In genomic region chr6:137768935-137769334, GRCh38 we compare ENCODE assay signal across 24 cellular contexts.
A peak's percentile ranks its signal among the peaks of the same experiment; 100 is the strongest.
DNase-seq lines count a peak whose midpoint lies in the region; ATAC-seq, FAIRE-seq and TF ChIP-seq lines count a peak whose summit lies in the region.
"Had no signal": no experiment of that assay in that cellular context is flagged by ENCODE, and none has a peak within 500 bp of the region (broad histone marks: within the 10 kb centered on the region; RNA-seq: fewer than 3 reads in every experiment).

No MANE protein-coding gene starts in this region.

- H3K4me1 ChIP-seq in breast epithelium: no peaks in the 10 kb centered on the region
- peaks cover 27% of the 10 kb centered on the region for H3K4me1 ChIP-seq in Karpas-422 (ENCODE audit: low read length)
- peaks cover 0 to 11% (median 3%) of the 10 kb centered on the region in 4 donors for H3K4me1 ChIP-seq in upper lobe of left lung
- H3K4me1 ChIP-seq: parathyroid adenoma had no signal

- TF ChIP-seq EP300 in upper lobe of left lung (IDR thresholded peaks at IDR 0.05): no peak

- BruUV-seq in MCF 10A (replicated peaks; lab: Mats Ljungman, UMichigan): no TSS peak

- CTCF ChIA-PET in MCF 10A (lab: Yijun Ruan, JAX): interaction anchor here (0.7 kb wide), 1 partner anchor 10 kb away, joined by 3 read pairs; no protein-coding TSS in a partner anchor

- intact Hi-C loops in MCF 10A (cut with micrococcal nuclease): no loop called here
- intact Hi-C loops in breast epithelium (cut with DNase I; ENCODE audit: low total_unique reads): no loop called here

- H3K4me3 Mint-ChIP-seq in MCF 10A (ENCODE audit: unreplicated experiment): no peak overlapping the region
- H3K4me3 Mint-ChIP-seq: memory B cell had no signal

- H2AFZ ChIP-seq in Karpas-422 (ENCODE audit: low read length): peak overlapping the region; percentile 72; the same call in 1 of the 2 replicates
- H2AFZ ChIP-seq: parathyroid adenoma had no signal

- H3K4me1 Mint-ChIP-seq in MCF 10A (ENCODE audit: insufficient read depth, unreplicated experiment): peaks cover 26% of the 10 kb centered on the region

- no peaks in the 10 kb centered on the region for H3K9me3 Mint-ChIP-seq in MCF 10A (ENCODE audit: unreplicated experiment)
- H3K9me3 Mint-ChIP-seq: CD8-positive, alpha-beta T cell; memory B cell; stimulated activated naive B cell treated with anti-CD40 and anti-IgM and Interleukin-4, amounts not matched to agents 10 μg/mL and 1 μg/mL and 100 μg/mL, for 72 hours had no signal

- POLR2A ChIA-PET in MCF 10A (lab: Yijun Ruan, JAX): interaction anchor here (0.6 kb wide), 1 partner anchor 28 kb away, joined by 3 read pairs; no protein-coding TSS in a partner anchor

- H3K9me2 ChIP-seq in Karpas-422 (replicated peaks; ENCODE audit: insufficient read depth, low read length): no peaks in the 10 kb centered on the region

- H3K27ac Mint-ChIP-seq in MCF 10A (ENCODE audit: low read depth, unreplicated experiment): peak overlapping the region; percentile 85
- H3K27ac Mint-ChIP-seq: memory B cell had no signal

- 92 to 94% methylated on average over 1 of the region's 1 CpG for WGBS in upper lobe of left lung, 2 donors

- no peak for TF ChIP-seq CTCF in MCF 10A (IDR thresholded peaks at IDR 0.05; ENCODE audit: unreplicated experiment)
- no peak for TF ChIP-seq CTCF in breast epithelium (IDR thresholded peaks at IDR 0.05)
- TF ChIP-seq CTCF in bronchial epithelial cell (IDR thresholded peaks at IDR 0.05; ENCODE audit: insufficient read depth, low read length, severe bottlenecking): no peak
- TF ChIP-seq CTCF in upper lobe of left lung (IDR thresholded peaks at IDR 0.05): no peak

- TF ChIP-seq POLR2A in breast epithelium (IDR thresholded peaks at IDR 0.05): no peak
- TF ChIP-seq POLR2A in upper lobe of left lung (IDR thresholded peaks at IDR 0.05): no peak

- H3K36me3 ChIP-seq in breast epithelium (no peaks in the 10 kb centered on the region), Karpas-422 (ENCODE audit: insufficient read depth, low read length) (no peaks in the 10 kb centered on the region), bronchial epithelial cell (ENCODE audit: control insufficient read depth, insufficient read depth, low read length) (no peaks in the 10 kb centered on the region), upper lobe of left lung (no peaks in the 10 kb centered on the region)

- peak overlapping the region; percentile 34 for H3K4me2 ChIP-seq in Karpas-422 (ENCODE audit: low read depth, low read length, poor library complexity, severe bottlenecking)

- H3K27me3 Mint-ChIP-seq in MCF 10A (ENCODE audit: insufficient read depth, unreplicated experiment): no peaks in the 10 kb centered on the region
- H3K27me3 Mint-ChIP-seq: memory B cell; naive B cell; stimulated activated naive B cell treated with anti-CD40 and anti-IgM and Interleukin-4, amounts not matched to agents 10 μg/mL and 1 μg/mL and 100 μg/mL, for 72 hours had no signal

- H3K79me2 ChIP-seq in Karpas-422 (ENCODE audit: low read length): no peaks in the 10 kb centered on the region
- H3K79me2 ChIP-seq: parathyroid adenoma had no signal

- no peak for ATAC-seq in upper lobe of left lung (ENCODE audit: low FRiP score in 2 of 2)
- no peak for ATAC-seq in HG03108 (IDR thresholded peaks at IDR 0.05; ENCODE audit: unreplicated experiment)
- ATAC-seq: esophagus mucosa had no signal

- H3K36me3 Mint-ChIP-seq in MCF 10A (ENCODE audit: insufficient read depth, unreplicated experiment): no peaks in the 10 kb centered on the region
- H3K36me3 Mint-ChIP-seq: CD8-positive, alpha-beta T cell; naive B cell; stimulated activated naive B cell treated with anti-CD40 and anti-IgM and Interleukin-4, amounts not matched to agents 10 μg/mL and 1 μg/mL and 100 μg/mL, for 72 hours had no signal

- H3K9ac ChIP-seq in Karpas-422 (ENCODE audit: low read length): no peak overlapping the region
- H3K9ac ChIP-seq: parathyroid adenoma had no signal

- H3K9me3 ChIP-seq in breast epithelium (no peaks in the 10 kb centered on the region), Karpas-422 (ENCODE audit: low read length) (no peaks in the 10 kb centered on the region), upper lobe of left lung (no peaks in the 10 kb centered on the region)

- H3K27me3 ChIP-seq in breast epithelium (no peaks in the 10 kb centered on the region), Karpas-422 (ENCODE audit: low read length) (no peaks in the 10 kb centered on the region), bronchial epithelial cell (ENCODE audit: control insufficient read depth, insufficient read depth, low read length) (no peaks in the 10 kb centered on the region), upper lobe of left lung (no peaks in the 10 kb centered on the region)

- H4K20me1 ChIP-seq in Karpas-422 (ENCODE audit: insufficient read depth, low read depth, low read length): no peaks in the 10 kb centered on the region

- FAIRE-seq in bronchial epithelial cell (lab: Jason Lieb, UNC): no peak
- FAIRE-seq: H54 had no signal

- DNase-seq in MCF 10A (ENCODE audit: unreplicated experiment) (peak; percentile 69), breast epithelium (ENCODE audit: low spot score in 2 of 2) (no peak), Karpas-422 (no peak), bronchial epithelial cell (ENCODE audit: low read depth) (peak; percentile 60), upper lobe of left lung (no peak), D341Med (ENCODE audit: low spot score) (no peak)
- no peak for DNase-seq in stimulated activated CD4-positive, alpha-beta T cell treated with anti-CD3 and anti-CD28 coated beads, Interleukin-12 subunit alpha, Interleukin-12 subunit beta, amount 100 ng/mL, for 4 hours
- DNase-seq: activated CD4-positive, alpha-beta T cell treated with anti-CD3 and anti-CD28 coated beads for 48 hours; activated CD8-positive, alpha-beta memory T cell treated with anti-CD3 and anti-CD28 coated beads, Interleukin-2, amount 50 U/mL, for 48 hours; activated gamma-delta T cell; aorta; CD8-positive, alpha-beta T cell; DMS79; naive B cell; NCI-H1436; NCI-H2171 treated with DMSO at 0.1 percent for 48 hours; NCI-H526 treated with DMSO at 0.1 percent for 48 hours; stimulated activated CD4-positive, alpha-beta T cell treated with anti-CD3 and anti-CD28 coated beads, Interleukin-2, amount 100 ng/mL, for 24 hours; stimulated activated naive B cell treated with anti-CD40 and anti-IgM and Interleukin-4, amounts not matched to agents 10 μg/mL and 1 μg/mL and 100 μg/mL, for 72 hours had no signal

- no peak overlapping the region for H3K4me3 ChIP-seq in breast epithelium
- no peak overlapping the region for H3K4me3 ChIP-seq in Karpas-422 (ENCODE audit: low read length)
- H3K4me3 ChIP-seq in bronchial epithelial cell (ENCODE audit: low read depth, low read length): no peak overlapping the region
- H3K4me3 ChIP-seq in upper lobe of left lung: no peak overlapping the region

- no peak overlapping the region for H3K27ac ChIP-seq in breast epithelium
- no peak overlapping the region for H3K27ac ChIP-seq in Karpas-422 (ENCODE audit: low read length)
- peak overlapping the region in 3 of 4 donors; percentile 11 to 55 (median 46) for H3K27ac ChIP-seq in upper lobe of left lung
- H3K27ac ChIP-seq: parathyroid adenoma had no signal

Comparison
In these comparisons a context has a peak if more than half of its experiments do, and no peak if none do; other contexts are left out.
1. DNase-seq: peak in MCF 10A (single experiment) and bronchial epithelial cell (single experiment); none in breast epithelium (0 of 2), Karpas-422 (single experiment), upper lobe of left lung (0 of 2), D341Med (single experiment) and stimulated activated CD4-positive, alpha-beta T cell treated with anti-CD3 and anti-CD28 coated beads, Interleukin-12 subunit alpha, Interleukin-12 subunit beta, amount 100 ng/mL, for 4 hours (single experiment).
2. H3K27ac ChIP-seq: peak in upper lobe of left lung (3 of 4); none in breast epithelium (0 of 2) and Karpas-422 (single experiment).